ENCODE assay signal across 2 cellular contexts in the genomic region with DNA sequence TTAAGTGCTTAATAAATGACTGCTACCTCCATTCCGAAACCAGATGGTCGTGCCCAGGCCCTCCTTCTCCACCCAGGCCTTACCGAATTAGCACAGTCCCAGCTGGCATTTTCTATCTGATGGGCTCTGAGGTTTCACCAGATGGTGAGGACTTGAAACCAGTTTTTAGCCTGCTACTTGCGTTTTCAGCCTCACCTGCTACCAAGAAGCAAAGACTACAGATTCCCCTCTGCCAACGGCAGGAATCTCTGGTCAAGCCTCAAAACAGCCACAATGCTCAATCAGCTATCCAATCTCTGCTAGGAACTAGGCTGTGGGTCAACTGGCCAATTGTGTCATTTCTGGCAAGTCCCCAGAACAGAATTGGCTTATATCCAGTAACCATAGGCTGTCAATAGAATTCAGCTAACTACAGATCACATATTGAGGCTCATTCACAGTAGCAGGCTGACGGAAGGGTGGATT.
A peak's percentile ranks its signal among the peaks of the same experiment; 100 is the strongest.
TF ChIP-seq lines count a peak whose summit lies in the region.

No MANE protein-coding gene starts in this region.

TF ChIP-seq in SK-N-SH, 30 proteins besides CTCF, POLR2A, EP300 and RAD21 (continued from another document):
- TF ChIP-seq TCF12 (IDR thresholded peaks at IDR 0.05) (peak; percentile 32; the same call in 1 of the 2 replicates), GABPA (IDR thresholded peaks at IDR 0.05; ENCODE audit: low read depth) (no peak), MXI1 (IDR thresholded peaks at IDR 0.05; ENCODE audit: low read depth, low read length) (no peak), FOXM1 (IDR thresholded peaks at IDR 0.05; ENCODE audit: low read depth) (no peak), FOXJ3 (CRISPR knock-in tag; IDR thresholded peaks at IDR 0.05) (no peak), EZH2phosphoT487 (IDR thresholded peaks at IDR 0.05; ENCODE audit: borderline replicate concordance, low read depth) (no peak)
- TF ChIP-seq, protein P1, sequence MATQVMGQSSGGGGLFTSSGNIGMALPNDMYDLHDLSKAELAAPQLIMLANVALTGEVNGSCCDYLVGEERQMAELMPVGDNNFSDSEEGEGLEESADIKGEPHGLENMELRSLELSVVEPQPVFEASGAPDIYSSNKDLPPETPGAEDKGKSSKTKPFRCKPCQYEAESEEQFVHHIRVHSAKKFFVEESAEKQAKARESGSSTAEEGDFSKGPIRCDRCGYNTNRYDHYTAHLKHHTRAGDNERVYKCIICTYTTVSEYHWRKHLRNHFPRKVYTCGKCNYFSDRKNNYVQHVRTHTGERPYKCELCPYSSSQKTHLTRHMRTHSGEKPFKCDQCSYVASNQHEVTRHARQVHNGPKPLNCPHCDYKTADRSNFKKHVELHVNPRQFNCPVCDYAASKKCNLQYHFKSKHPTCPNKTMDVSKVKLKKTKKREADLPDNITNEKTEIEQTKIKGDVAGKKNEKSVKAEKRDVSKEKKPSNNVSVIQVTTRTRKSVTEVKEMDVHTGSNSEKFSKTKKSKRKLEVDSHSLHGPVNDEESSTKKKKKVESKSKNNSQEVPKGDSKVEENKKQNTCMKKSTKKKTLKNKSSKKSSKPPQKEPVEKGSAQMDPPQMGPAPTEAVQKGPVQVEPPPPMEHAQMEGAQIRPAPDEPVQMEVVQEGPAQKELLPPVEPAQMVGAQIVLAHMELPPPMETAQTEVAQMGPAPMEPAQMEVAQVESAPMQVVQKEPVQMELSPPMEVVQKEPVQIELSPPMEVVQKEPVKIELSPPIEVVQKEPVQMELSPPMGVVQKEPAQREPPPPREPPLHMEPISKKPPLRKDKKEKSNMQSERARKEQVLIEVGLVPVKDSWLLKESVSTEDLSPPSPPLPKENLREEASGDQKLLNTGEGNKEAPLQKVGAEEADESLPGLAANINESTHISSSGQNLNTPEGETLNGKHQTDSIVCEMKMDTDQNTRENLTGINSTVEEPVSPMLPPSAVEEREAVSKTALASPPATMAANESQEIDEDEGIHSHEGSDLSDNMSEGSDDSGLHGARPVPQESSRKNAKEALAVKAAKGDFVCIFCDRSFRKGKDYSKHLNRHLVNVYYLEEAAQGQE (IDR thresholded peaks at IDR 0.05; ENCODE audit: low read depth, low read length), result no peak

TF ChIP-seq in SK-N-SH treated with all-trans-retinoic acid at 6 μM for 48 hours, 23 proteins besides CTCF, POLR2A, EP300 and RAD21 (continued from another document):
- TF ChIP-seq, protein P2, sequence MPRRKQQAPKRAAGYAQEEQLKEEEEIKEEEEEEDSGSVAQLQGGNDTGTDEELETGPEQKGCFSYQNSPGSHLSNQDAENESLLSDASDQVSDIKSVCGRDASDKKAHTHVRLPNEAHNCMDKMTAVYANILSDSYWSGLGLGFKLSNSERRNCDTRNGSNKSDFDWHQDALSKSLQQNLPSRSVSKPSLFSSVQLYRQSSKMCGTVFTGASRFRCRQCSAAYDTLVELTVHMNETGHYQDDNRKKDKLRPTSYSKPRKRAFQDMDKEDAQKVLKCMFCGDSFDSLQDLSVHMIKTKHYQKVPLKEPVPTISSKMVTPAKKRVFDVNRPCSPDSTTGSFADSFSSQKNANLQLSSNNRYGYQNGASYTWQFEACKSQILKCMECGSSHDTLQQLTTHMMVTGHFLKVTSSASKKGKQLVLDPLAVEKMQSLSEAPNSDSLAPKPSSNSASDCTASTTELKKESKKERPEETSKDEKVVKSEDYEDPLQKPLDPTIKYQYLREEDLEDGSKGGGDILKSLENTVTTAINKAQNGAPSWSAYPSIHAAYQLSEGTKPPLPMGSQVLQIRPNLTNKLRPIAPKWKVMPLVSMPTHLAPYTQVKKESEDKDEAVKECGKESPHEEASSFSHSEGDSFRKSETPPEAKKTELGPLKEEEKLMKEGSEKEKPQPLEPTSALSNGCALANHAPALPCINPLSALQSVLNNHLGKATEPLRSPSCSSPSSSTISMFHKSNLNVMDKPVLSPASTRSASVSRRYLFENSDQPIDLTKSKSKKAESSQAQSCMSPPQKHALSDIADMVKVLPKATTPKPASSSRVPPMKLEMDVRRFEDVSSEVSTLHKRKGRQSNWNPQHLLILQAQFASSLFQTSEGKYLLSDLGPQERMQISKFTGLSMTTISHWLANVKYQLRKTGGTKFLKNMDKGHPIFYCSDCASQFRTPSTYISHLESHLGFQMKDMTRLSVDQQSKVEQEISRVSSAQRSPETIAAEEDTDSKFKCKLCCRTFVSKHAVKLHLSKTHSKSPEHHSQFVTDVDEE (CRISPR knock-in tag; IDR thresholded peaks at IDR 0.05), result no peak
- TF ChIP-seq, protein P3, sequence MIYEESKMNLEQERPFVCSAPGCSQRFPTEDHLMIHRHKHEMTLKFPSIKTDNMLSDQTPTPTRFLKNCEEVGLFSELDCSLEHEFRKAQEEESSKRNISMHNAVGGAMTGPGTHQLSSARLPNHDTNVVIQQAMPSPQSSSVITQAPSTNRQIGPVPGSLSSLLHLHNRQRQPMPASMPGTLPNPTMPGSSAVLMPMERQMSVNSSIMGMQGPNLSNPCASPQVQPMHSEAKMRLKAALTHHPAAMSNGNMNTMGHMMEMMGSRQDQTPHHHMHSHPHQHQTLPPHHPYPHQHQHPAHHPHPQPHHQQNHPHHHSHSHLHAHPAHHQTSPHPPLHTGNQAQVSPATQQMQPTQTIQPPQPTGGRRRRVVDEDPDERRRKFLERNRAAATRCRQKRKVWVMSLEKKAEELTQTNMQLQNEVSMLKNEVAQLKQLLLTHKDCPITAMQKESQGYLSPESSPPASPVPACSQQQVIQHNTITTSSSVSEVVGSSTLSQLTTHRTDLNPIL (CRISPR knock-in tag; IDR thresholded peaks at IDR 0.05; ENCODE audit: low read depth), result no peak
- TF ChIP-seq ZNF70 (CRISPR knock-in tag; IDR thresholded peaks at IDR 0.05) (no peak), TOX (CRISPR knock-in tag; IDR thresholded peaks at IDR 0.05; ENCODE audit: borderline replicate concordance) (no peak), GLIS3 (CRISPR knock-in tag; IDR thresholded peaks at IDR 0.05) (no peak), TCF4 (CRISPR knock-in tag; IDR thresholded peaks at IDR 0.05; ENCODE audit: borderline replicate concordance) (no peak), ZNF565 (CRISPR knock-in tag; conservative IDR thresholded peaks at IDR 0.05; ENCODE audit: low read depth) (no peak), ZC3H10 (CRISPR knock-in tag; IDR thresholded peaks at IDR 0.05) (no peak), RARB (CRISPR knock-in tag; IDR thresholded peaks at IDR 0.05) (no peak), ISL1 (CRISPR knock-in tag; IDR thresholded peaks at IDR 0.05) (no peak), PPARA (CRISPR knock-in tag; IDR thresholded peaks at IDR 0.05; ENCODE audit: borderline replicate concordance) (no peak)
- TF ChIP-seq, protein P4, sequence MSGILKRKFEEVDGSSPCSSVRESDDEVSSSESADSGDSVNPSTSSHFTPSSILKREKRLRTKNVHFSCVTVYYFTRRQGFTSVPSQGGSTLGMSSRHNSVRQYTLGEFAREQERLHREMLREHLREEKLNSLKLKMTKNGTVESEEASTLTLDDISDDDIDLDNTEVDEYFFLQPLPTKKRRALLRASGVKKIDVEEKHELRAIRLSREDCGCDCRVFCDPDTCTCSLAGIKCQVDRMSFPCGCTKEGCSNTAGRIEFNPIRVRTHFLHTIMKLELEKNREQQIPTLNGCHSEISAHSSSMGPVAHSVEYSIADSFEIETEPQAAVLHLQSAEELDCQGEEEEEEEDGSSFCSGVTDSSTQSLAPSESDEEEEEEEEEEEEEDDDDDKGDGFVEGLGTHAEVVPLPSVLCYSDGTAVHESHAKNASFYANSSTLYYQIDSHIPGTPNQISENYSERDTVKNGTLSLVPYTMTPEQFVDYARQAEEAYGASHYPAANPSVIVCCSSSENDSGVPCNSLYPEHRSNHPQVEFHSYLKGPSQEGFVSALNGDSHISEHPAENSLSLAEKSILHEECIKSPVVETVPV (CRISPR knock-in tag; IDR thresholded peaks at IDR 0.05), result no peak
- TF ChIP-seq, protein P5, sequence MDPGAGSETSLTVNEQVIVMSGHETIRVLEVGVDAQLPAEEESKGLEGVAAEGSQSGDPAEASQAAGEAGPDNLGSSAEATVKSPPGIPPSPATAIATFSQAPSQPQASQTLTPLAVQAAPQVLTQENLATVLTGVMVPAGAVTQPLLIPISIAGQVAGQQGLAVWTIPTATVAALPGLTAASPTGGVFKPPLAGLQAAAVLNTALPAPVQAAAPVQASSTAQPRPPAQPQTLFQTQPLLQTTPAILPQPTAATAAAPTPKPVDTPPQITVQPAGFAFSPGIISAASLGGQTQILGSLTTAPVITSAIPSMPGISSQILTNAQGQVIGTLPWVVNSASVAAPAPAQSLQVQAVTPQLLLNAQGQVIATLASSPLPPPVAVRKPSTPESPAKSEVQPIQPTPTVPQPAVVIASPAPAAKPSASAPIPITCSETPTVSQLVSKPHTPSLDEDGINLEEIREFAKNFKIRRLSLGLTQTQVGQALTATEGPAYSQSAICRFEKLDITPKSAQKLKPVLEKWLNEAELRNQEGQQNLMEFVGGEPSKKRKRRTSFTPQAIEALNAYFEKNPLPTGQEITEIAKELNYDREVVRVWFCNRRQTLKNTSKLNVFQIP (CRISPR knock-in tag; IDR thresholded peaks at IDR 0.05; ENCODE audit: borderline replicate concordance, low read depth), result no peak
TF ChIP-seq in SK-N-SH treated with all-trans-retinoic acid at 6 μM for 48 hours: peak in this region for 0.
